In the genomic region with DNA sequence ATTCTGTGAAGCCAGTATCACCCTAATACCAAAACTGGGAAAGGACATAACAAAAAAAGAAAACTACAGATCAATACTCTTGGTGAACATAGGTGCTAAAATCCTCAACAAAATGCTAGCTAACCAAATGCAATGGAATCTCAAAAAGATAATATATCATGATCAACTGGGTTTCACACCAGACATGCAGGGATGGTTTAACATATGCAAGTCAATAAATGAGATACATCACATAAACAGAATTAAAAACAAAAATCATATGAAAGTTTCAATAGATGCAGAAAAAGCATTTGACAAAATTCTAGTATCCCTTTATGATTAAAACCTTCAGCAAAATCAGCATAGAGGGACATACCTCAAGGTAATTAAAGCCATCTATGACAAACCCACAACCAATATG, we compare ENCODE assay signal across 38 cellular contexts.
"Had no signal": no experiment of that assay in that cellular context is flagged by ENCODE, and none has a peak within 500 bp of the region (broad histone marks: within the 10 kb centered on the region; RNA-seq: fewer than 3 reads in every experiment).

No MANE protein-coding gene starts in this region.

- H3K27me3 Mint-ChIP-seq: activated CD8-positive, alpha-beta T cell treated with anti-CD3 and anti-CD28 coated beads for 36 hours; activated naive CD8-positive, alpha-beta T cell treated with anti-CD3 and anti-CD28 coated beads for 36 hours had no signal

- FAIRE-seq: bronchial epithelial cell, TTC549 had no signal

- H3K4me3 ChIP-seq: adrenal gland, cardiac muscle cell had no signal

- H3K9me3 Mint-ChIP-seq: T-helper 1 cell treated with Interleukin-12 subunit alpha and Interleukin-12 subunit beta and Interleukin-4 antibody, amounts not matched to agents 30 μg/mL and 1 μg/mL, for 36 hours had no signal

- H3K4me1 Mint-ChIP-seq: activated CD4-positive, alpha-beta T cell treated with anti-CD3 and anti-CD28 coated beads, Interleukin-2, amount 10 ng/mL, durations not matched to agents 24 days and 14 days; activated naive CD8-positive, alpha-beta T cell treated with anti-CD3 and anti-CD28 coated beads for 36 hours; activated T-helper 17 cell treated with anti-CD3 and anti-CD28 coated beads, Interleukin-2, amount 50 U/mL, for 72 hours; central memory CD8-positive, alpha-beta T cell had no signal

- H3K36me3 Mint-ChIP-seq: activated CD4-positive, alpha-beta memory T cell treated with anti-CD3 and anti-CD28 coated beads for 36 hours; activated naive CD4-positive, alpha-beta T cell treated with anti-CD3 and anti-CD28 coated beads, Interleukin-2, amount 50 U/mL, for 72 hours; activated naive CD8-positive, alpha-beta T cell treated with anti-CD3 and anti-CD28 coated beads for 36 hours; brain had no signal

- H3K27ac Mint-ChIP-seq: activated B cell treated with CpG ODN at 0.5 μM for 24 hours; activated CD4-positive, alpha-beta memory T cell treated with anti-CD3 and anti-CD28 coated beads for 36 hours; activated CD4-positive, alpha-beta T cell treated with anti-CD3 and anti-CD28 coated beads, Interleukin-2, amount 10 ng/mL, durations not matched to agents 24 days and 14 days; activated CD8-positive, alpha-beta T cell treated with anti-CD3 and anti-CD28 coated beads for 36 hours; activated naive CD4-positive, alpha-beta T cell treated with anti-CD3 and anti-CD28 coated beads for 36 hours; activated naive CD4-positive, alpha-beta T cell treated with anti-CD3 and anti-CD28 coated beads, Interleukin-2, amount 50 U/mL, for 72 hours; activated naive CD8-positive, alpha-beta T cell treated with anti-CD3 and anti-CD28 coated beads for 36 hours; activated T-cell treated with anti-CD3 and anti-CD28 coated beads, Interleukin-2, amount 50 U/mL, for 72 hours; activated T-helper 1 cell treated with anti-CD3 and anti-CD28 coated beads, Interleukin-12 subunit alpha, Interleukin-12 subunit beta, Interleukin-2, Interleukin-4 antibody, amounts not matched to agents 30 ng/mL and 10 ng/mL and 1 ng/mL, durations not matched to agents 14 hours and 24 hours and 36 hours; activated T-helper 17 cell treated with anti-CD3 and anti-CD28 coated beads, Interleukin-2, amount 50 U/mL, for 72 hours; brain; T-helper 1 cell treated with Interleukin-12 subunit alpha and Interleukin-12 subunit beta and Interleukin-4 antibody, amounts not matched to agents 30 μg/mL and 1 μg/mL, for 36 hours; T-helper 2 cell treated with Interferon-gamma antibody and Interleukin-4, amounts not matched to agents 5 μg/mL and 100 μg/mL, for 36 hours had no signal

- DNase-seq: activated B cell treated with CpG ODN at 0.5 μM for 24 hours; activated CD4-positive, alpha-beta memory T cell treated with anti-CD3 and anti-CD28 coated beads for 36 hours; activated CD4-positive, alpha-beta T cell treated with anti-CD3 and anti-CD28 coated beads for 4 hours; activated CD4-positive, alpha-beta T cell treated with anti-CD3 and anti-CD28 coated beads, Interleukin-2, amount 10 ng/mL, durations not matched to agents 24 days and 14 days; activated CD4-positive, alpha-beta T cell treated with anti-CD3 and anti-CD28 coated beads, Interleukin-2, amount 50 U/mL, for 1 hour; activated CD4-positive, alpha-beta T cell treated with anti-CD3 and anti-CD28 coated beads, Interleukin-2, amount 50 U/mL, for 4 hours; activated CD4-positive, CD25-positive, alpha-beta regulatory T cell treated with anti-CD3 and anti-CD28 coated beads, Interleukin-2, amount 50 U/mL, for 72 hours; activated CD8-positive, alpha-beta memory T cell treated with anti-CD3 and anti-CD28 coated beads, Interleukin-2, amount 50 U/mL, for 4 hours; activated CD8-positive, alpha-beta T cell treated with anti-CD3 and anti-CD28 coated beads for 36 hours; activated effector memory CD4-positive, alpha-beta T cell treated with anti-CD3 and anti-CD28 coated beads, Interleukin-2, amount 50 U/mL, for 16 hours; activated gamma-delta T cell treated with Interleukin-2 at 50 U/mL for 16 hours; activated naive CD4-positive, alpha-beta T cell; activated naive CD4-positive, alpha-beta T cell treated with anti-CD3 and anti-CD28 coated beads for 36 hours; activated naive CD4-positive, alpha-beta T cell treated with anti-CD3 and anti-CD28 coated beads, Interleukin-2, amount 50 U/mL, for 16 hours; activated naive CD8-positive, alpha-beta T cell treated with anti-CD3 and anti-CD28 coated beads for 36 hours; activated T-cell treated with anti-CD3 and anti-CD28 coated beads for 4 hours; activated T-cell treated with anti-CD3 and anti-CD28 coated beads, Interleukin-2, amount 50 U/mL, for 1 hour; activated T-cell treated with anti-CD3 and anti-CD28 coated beads, Interleukin-2, amount 50 U/mL, for 4 hours; activated T-cell treated with anti-CD3 and anti-CD28 coated beads, Interleukin-2, amount 50 U/mL, for 72 hours; adrenal gland; amniotic stem cell; aorta; caudate nucleus; cerebellar nuclear complex; T-helper 1 cell; T-helper 2 cell; T-helper 9 cell had no signal

- H3K27ac ChIP-seq: adrenal gland, cardiac muscle cell, VCaP had no signal

- H3K27me3 ChIP-seq: adrenal gland, cardiac muscle cell had no signal

- H3K4me3 Mint-ChIP-seq: activated B cell treated with CpG ODN at 0.5 μM for 24 hours; activated CD4-positive, alpha-beta memory T cell treated with anti-CD3 and anti-CD28 coated beads for 36 hours; activated CD4-positive, alpha-beta T cell treated with anti-CD3 and anti-CD28 coated beads, Interleukin-2, amount 10 ng/mL, durations not matched to agents 24 days and 14 days; activated CD8-positive, alpha-beta T cell treated with anti-CD3 and anti-CD28 coated beads for 36 hours; activated naive CD4-positive, alpha-beta T cell treated with anti-CD3 and anti-CD28 coated beads for 36 hours; activated naive CD8-positive, alpha-beta T cell treated with anti-CD3 and anti-CD28 coated beads for 36 hours; activated T-cell treated with anti-CD3 and anti-CD28 coated beads, Interleukin-2, amount 50 U/mL, for 4 hours; activated T-cell treated with anti-CD3 and anti-CD28 coated beads, Interleukin-2, amount 50 U/mL, for 72 hours; activated T-helper 1 cell treated with anti-CD3 and anti-CD28 coated beads, Interleukin-12 subunit alpha, Interleukin-12 subunit beta, Interleukin-2, Interleukin-4 antibody, amounts not matched to agents 30 ng/mL and 10 ng/mL and 1 ng/mL, durations not matched to agents 14 hours and 24 hours and 36 hours; activated T-helper 17 cell treated with anti-CD3 and anti-CD28 coated beads, Interleukin-2, amount 50 U/mL, for 72 hours; brain; central memory CD8-positive, alpha-beta T cell; T-helper 1 cell treated with Interleukin-12 subunit alpha and Interleukin-12 subunit beta and Interleukin-4 antibody, amounts not matched to agents 30 μg/mL and 1 μg/mL, for 36 hours; T-helper 2 cell treated with Interferon-gamma antibody and Interleukin-4, amounts not matched to agents 5 μg/mL and 100 μg/mL, for 36 hours had no signal

- H3K36me3 ChIP-seq: adrenal gland, cardiac muscle cell had no signal

- H3K4me1 ChIP-seq: adrenal gland had no signal

- ATAC-seq: activated CD8-positive, alpha-beta T cell treated with anti-CD3 and anti-CD28 coated beads for 36 hours; activated naive CD4-positive, alpha-beta T cell treated with anti-CD3 and anti-CD28 coated beads, Interleukin-2, amount 50 U/mL, for 72 hours; activated T-cell treated with anti-CD3 and anti-CD28 coated beads, Interleukin-2, amount 50 U/mL, for 4 hours; activated T-cell treated with anti-CD3 and anti-CD28 coated beads, Interleukin-2, amount 50 U/mL, for 72 hours; activated T-helper 17 cell treated with anti-CD3 and anti-CD28 coated beads, Interleukin-2, amount 50 U/mL, for 72 hours had no signal
